ENCODE assay signal across 20 cellular contexts in the genomic region with DNA sequence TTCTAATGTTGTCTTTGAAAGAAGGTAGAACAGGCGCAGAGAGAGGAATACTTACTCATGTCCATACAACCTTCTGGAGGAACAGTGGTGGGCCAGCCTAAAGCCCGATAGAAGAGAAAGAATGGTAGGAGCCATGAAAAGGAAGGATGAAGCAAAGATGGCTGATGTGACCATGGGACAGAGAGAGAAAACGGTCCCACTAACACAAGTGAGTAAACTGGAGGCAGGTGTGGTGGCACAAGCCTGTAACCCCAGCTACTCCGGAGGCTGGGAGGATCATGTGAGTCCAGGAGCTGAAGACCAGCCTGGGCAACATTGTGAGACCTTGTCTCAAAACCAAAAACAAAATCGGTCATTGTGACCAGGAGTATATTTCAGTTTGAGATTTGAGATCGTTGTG.
"Had no signal": no experiment of that assay in that cellular context is flagged by ENCODE, and none has a peak within 500 bp of the region (broad histone marks: within the 10 kb centered on the region; RNA-seq: fewer than 3 reads in every experiment).

No MANE protein-coding gene starts in this region.

- H3K27ac ChIP-seq: heart left ventricle, neutrophil, sigmoid colon, skin epidermis had no signal

- FAIRE-seq: endothelial cell of umbilical vein, frontal cortex, islet of Langerhans, urothelium cell line had no signal

- H3K27me3 ChIP-seq: heart left ventricle, sigmoid colon had no signal

- H3K4me3 ChIP-seq: heart left ventricle, mucosa of descending colon, sigmoid colon, skin epidermis had no signal

- DNase-seq: central memory CD4-positive, alpha-beta T cell; erythroblast; heart left ventricle; hypothalamus; mucosa of descending colon; posterior cingulate gyrus; sigmoid colon; stimulated activated CD4-positive, alpha-beta T cell treated with anti-CD3 and anti-CD28 coated beads, Interleukin-2, amount 100 ng/mL, for 24 hours; stimulated activated CD4-positive, alpha-beta T cell treated with anti-CD3 and anti-CD28 coated beads, Interleukin-4, amount 100 ng/mL, for 4 hours; stimulated activated naive B cell treated with anti-CD40 and anti-IgM and Interleukin-4, amounts not matched to agents 10 μg/mL and 1 μg/mL and 100 μg/mL, for 72 hours; stimulated activated naive CD8-positive, alpha-beta T cell treated with anti-CD3 and anti-CD28 coated beads, Interleukin-15, amount 100 ng/mL, for 72 hours; trophoblast cell had no signal

- ATAC-seq: heart left ventricle; left lobe of liver; mucosa of descending colon; natural killer cell treated with Interleukin-12 subunit alpha and Interleukin-12 subunit beta and Interleukin-15 and Interleukin-18, amount 100 ng/mL, for 72 hours; stimulated activated naive B cell treated with anti-CD40 and anti-IgM and Interleukin-4, amounts not matched to agents 10 μg/mL and 1 μg/mL and 100 μg/mL, for 72 hours; stimulated activated naive CD8-positive, alpha-beta T cell treated with anti-CD3 and anti-CD28 coated beads, Interleukin-15, amount 100 ng/mL, for 72 hours had no signal

- H3K4me3 Mint-ChIP-seq: natural killer cell treated with Interleukin-12 subunit alpha and Interleukin-12 subunit beta and Interleukin-15 and Interleukin-18, amount 100 ng/mL, for 72 hours; stimulated activated naive B cell treated with anti-CD40 and anti-IgM and Interleukin-4, amounts not matched to agents 10 μg/mL and 1 μg/mL and 100 μg/mL, for 72 hours; stimulated activated naive CD8-positive, alpha-beta T cell treated with anti-CD3 and anti-CD28 coated beads, Interleukin-15, amount 100 ng/mL, for 72 hours had no signal

- H3K27ac Mint-ChIP-seq: natural killer cell treated with Interleukin-12 subunit alpha and Interleukin-12 subunit beta and Interleukin-15 and Interleukin-18, amount 100 ng/mL, for 72 hours; stimulated activated naive B cell treated with anti-CD40 and anti-IgM and Interleukin-4, amounts not matched to agents 10 μg/mL and 1 μg/mL and 100 μg/mL, for 72 hours; stimulated activated naive CD8-positive, alpha-beta T cell treated with anti-CD3 and anti-CD28 coated beads, Interleukin-15, amount 100 ng/mL, for 72 hours had no signal

- H3K4me1 Mint-ChIP-seq: stimulated activated naive B cell treated with anti-CD40 and anti-IgM and Interleukin-4, amounts not matched to agents 10 μg/mL and 1 μg/mL and 100 μg/mL, for 72 hours; stimulated activated naive CD8-positive, alpha-beta T cell treated with anti-CD3 and anti-CD28 coated beads, Interleukin-15, amount 100 ng/mL, for 72 hours had no signal

- H3K9me3 ChIP-seq: heart left ventricle, mucosa of descending colon, neutrophil, sigmoid colon had no signal

- H3K36me3 ChIP-seq: heart left ventricle, neutrophil, sigmoid colon had no signal
